8 cellular contexts compared by ENCODE assay signal in the genomic region with DNA sequence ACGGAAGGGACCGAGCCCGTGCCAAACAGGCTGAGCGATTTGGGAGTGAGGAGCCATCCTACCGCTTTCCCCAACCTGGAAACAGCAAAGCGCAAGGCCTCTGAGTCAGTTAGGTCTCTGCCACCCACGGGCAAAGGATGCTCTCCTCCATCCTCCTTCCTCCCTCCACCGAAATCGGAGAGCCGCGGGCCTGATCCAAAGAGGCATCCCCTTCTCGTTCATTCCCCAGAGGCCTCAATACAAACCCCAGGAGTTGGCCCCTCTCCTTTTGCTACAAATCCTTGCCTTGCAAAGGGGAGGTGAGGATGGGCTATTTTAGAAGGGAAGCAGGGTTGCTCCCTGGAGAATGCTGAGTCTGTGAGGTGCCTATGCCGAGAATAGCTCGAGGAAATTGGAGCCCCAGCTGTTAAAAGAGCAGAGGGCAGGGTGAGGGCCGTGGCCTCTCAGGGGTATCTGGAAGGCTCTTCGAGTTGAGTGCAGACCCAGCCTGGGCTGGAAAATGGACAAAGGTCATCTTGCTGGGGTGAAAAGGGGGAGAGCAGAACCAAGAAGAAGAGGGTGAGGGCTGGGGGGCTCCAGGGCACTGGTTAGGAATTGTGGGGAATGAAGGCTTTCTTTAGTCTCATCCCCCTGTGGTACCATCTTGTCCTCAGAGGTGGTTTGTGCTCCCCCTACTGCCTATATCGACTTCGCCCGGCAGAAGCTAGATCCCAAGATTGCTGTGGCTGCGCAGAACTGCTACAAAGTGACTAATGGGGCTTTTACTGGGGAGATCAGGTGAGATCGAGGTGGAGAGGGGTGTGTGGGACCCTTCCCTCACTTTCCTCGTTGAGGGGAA. TPM values are rescaled to one million over a fixed set of nuclear protein-coding genes. Genes with fewer than 3 reads are reported as not detected.
DNase-seq lines count a peak whose midpoint lies in the region; ATAC-seq, FAIRE-seq and TF ChIP-seq lines count a peak whose summit lies in the region.

No MANE protein-coding gene starts in this region.

- TF ChIP-seq CTCF in A549 (IDR thresholded peaks at IDR 0.05) (no peak), WERI-Rb-1 (IDR thresholded peaks at IDR 0.05; ENCODE audit: low read depth, low read length) (peak; percentile 29; the same call in 1 of the 2 replicates), psoas muscle (IDR thresholded peaks at IDR 0.05) (no peak), GM13977 (IDR thresholded peaks at IDR 0.05; ENCODE audit: extremely low read depth, insufficient read depth, missing control alignments) (no peak)

- FAIRE-seq in A549 (lab: Jason Lieb, UNC) (no peak), GM12891 (lab: Jason Lieb, UNC) (peak; percentile 87)

- POLR2A ChIA-PET in A549 (lab: Yijun Ruan, JAX) = interaction anchor here (0.5 to 6.0 kb wide), 15 partner anchors 10 to 179 kb away, joined by 4 to 105 read pairs (median 9); a partner anchor contains a TSS

- H3K27me3 ChIP-seq in WERI-Rb-1 (ENCODE audit: insufficient read depth, low read depth, severe bottlenecking) (no peaks in the 10 kb centered on the region), psoas muscle (ENCODE audit: insufficient read depth in 3 of 3, low read length in 2 of 3) (no peaks in the 10 kb centered on the region)

- TF ChIP-seq EP300 in A549 (IDR thresholded peaks at IDR 0.05) = no peak

- intact Hi-C loops in psoas muscle (cut with DNase I) = loop anchor here in 1 of 2 donors (5.0 to 10.0 kb wide), 2 partner anchors 69 to 246 kb away; no protein-coding TSS in a partner anchor

- TF ChIP-seq POLR2A in A549 (IDR thresholded peaks at IDR 0.05; ENCODE audit: low read length) (no peak; the same call in 1 of the 2 replicates), GM12891 (IDR thresholded peaks at IDR 0.05; ENCODE audit: low read depth, low read length) (no peak)

- H3K9me3 ChIP-seq in A549 (no peaks in the 10 kb centered on the region), WERI-Rb-1 (ENCODE audit: severe bottlenecking) (no peaks in the 10 kb centered on the region), psoas muscle (no peaks in the 10 kb centered on the region)

- peaks cover 42% of the 10 kb centered on the region for H3K4me1 ChIP-seq in A549
- H3K4me1 ChIP-seq in psoas muscle = peaks cover 35% of the 10 kb centered on the region

- ATAC-seq in A549 (no peak), psoas muscle (peak in 3 of 4 donors; percentile 12 to 23 (median 13)), HG03571 (IDR thresholded peaks at IDR 0.05; ENCODE audit: unreplicated experiment) (no peak)

- TF ChIP-seq RAD21 in A549 (conservative IDR thresholded peaks at IDR 0.05 in 1 of 2, IDR thresholded peaks at IDR 0.05 in 1 of 2) = no peak

- 2% methylated on average over 22 of the region's 22 CpGs for WGBS in A549 (ENCODE audit: missing lambda C conversion rate)
- 8 to 11% (median 9%) methylated on average over 22 of the region's 22 CpGs for WGBS in psoas muscle, 3 donors

- H3K27ac ChIP-seq in A549 (peak overlapping the region; percentile 97 to 99), WERI-Rb-1 (peak overlapping the region; percentile 97), psoas muscle (peak overlapping the region; percentile 97)

- in situ Hi-C loops in G401 (cut with HindIII; ENCODE audit: low sequenced_read_pairs) (no loop called here), GM13977 (cut with MboI; ENCODE audit: low pct_unique_long_range_greater_than_20kb, low sequenced_read_pairs, unreplicated experiment) (no loop called here)

- DNase-seq in A549 (ENCODE audit: low read depth in 1 of 2, low spot score in 1 of 2) = no peak
- DNase-seq in GM12891 (ENCODE audit: insufficient read length, low spot score) = no peak
- no peak for DNase-seq in WERI-Rb-1
- peak; percentile 25 for DNase-seq in fibroblast of peridontal ligament (ENCODE audit: extremely low read depth)
- no peak for DNase-seq in psoas muscle
- no peak for DNase-seq in G401 (ENCODE audit: low spot score)
- DNase-seq in GM13977 (ENCODE audit: low spot score) = no peak

- H3K4me2 ChIP-seq in A549 = peak overlapping the region; percentile 100

- CTCF ChIA-PET in A549 (lab: Yijun Ruan, JAX) = interaction anchor here (0.6 to 17.9 kb wide), 24 partner anchors 10 to 545 kb away, joined by 3 to 399 read pairs (median 6); a partner anchor contains a TSS

- peaks cover 74% of the 10 kb centered on the region for H3K36me3 ChIP-seq in WERI-Rb-1
- H3K36me3 ChIP-seq in psoas muscle (ENCODE audit: insufficient read depth in 1 of 2, low read depth in 1 of 2) = peaks cover 6 to 59% of the 10 kb centered on the region in 2 donors

- H3K4me3 ChIP-seq in A549 (peak overlapping the region; percentile 100), WERI-Rb-1 (ENCODE audit: low read depth, low read length) (peak overlapping the region; percentile 92), psoas muscle (peak overlapping the region; percentile 94)

TF ChIP-seq in GM12891, 5 proteins besides CTCF, POLR2A, EP300 and RAD21:
- TF ChIP-seq PAX5 (IDR thresholded peaks at IDR 0.05; ENCODE audit: insufficient read depth, low read length, severe bottlenecking) = no peak
- no peak for TF ChIP-seq POU2F2 (IDR thresholded peaks at IDR 0.05; ENCODE audit: low read depth, low read length)
- TF ChIP-seq SPI1 (IDR thresholded peaks at IDR 0.05; ENCODE audit: low read depth, low read length) = no peak
- TF ChIP-seq TAF1 (IDR thresholded peaks at IDR 0.05; ENCODE audit: low read depth, low read length) = no peak
- no peak for TF ChIP-seq POLR2AphosphoS5 (IDR thresholded peaks at IDR 0.05; ENCODE audit: low read depth, low read length)
TF ChIP-seq in GM12891: peak in this region for 0.

RNA-seq across cellular contexts. Expression of a gene that starts 1.1 kb away (rescaled TPM):
- 1,913 and 2,511 TPM in 2 replicates for polyA plus RNA-seq in A549 (2011; rRNA removed)
- 2,740 and 2,946 TPM in 2 replicates for polyA plus RNA-seq in A549 (2012; cell fraction: cytosol; rRNA removed)
- polyA plus RNA-seq in A549 (2012; cell fraction: nucleus; rRNA removed) = 1,813 and 1,843 TPM in 2 replicates
- 1,221 to 1,293 TPM (median 1,253 TPM) in 3 replicates for polyA plus RNA-seq in A549 (2017; fragmentation: RNase III; extraction: RNeasy Plus Mini Kit Qiagen cat#74134 plus additional on column Dnase treatment)
- 2,693 and 3,241 TPM in 2 replicates for polyA minus RNA-seq in A549 (2011; rRNA and poly(A)+ RNA removed)
- polyA plus RNA-seq in GM12891 (2012; ENCODE audit: low read depth, missing spikeins) = 1,232 TPM
- 100 to 1,000 TPM; 537 to 822 (median 624) TPM for total RNA-seq in psoas muscle
- polyA plus RNA-seq in psoas muscle = 100 to 1,000 TPM; 588 to 952 (median 847) TPM
- total RNA-seq in G401 (2014; rRNA removed; shearing (Covaris generic)) = 1,506 and 1,683 TPM in 2 replicates

RNA-seq across cellular contexts. Expression of a gene that starts 4.7 kb away (rescaled TPM):
- polyA plus RNA-seq in A549 (2011; rRNA removed) (15.3 and 16.8 TPM in 2 replicates), A549 (2017; fragmentation: RNase III; extraction: RNeasy Plus Mini Kit Qiagen cat#74134 plus additional on column Dnase treatment) (20.8 to 22.1 TPM (median 21.8 TPM) in 3 replicates), psoas muscle (10 to 100 TPM in 1 of 3 donors, 1 to 10 TPM in 2; 4.3 to 10.2 (median 6.7) TPM)
- 42.8 and 51.9 TPM in 2 replicates for polyA plus RNA-seq in A549 (2012; cell fraction: cytosol; rRNA removed)
- 44.4 and 50.4 TPM in 2 replicates for polyA plus RNA-seq in A549 (2012; cell fraction: nucleus; rRNA removed)
- 8.9 and 9.8 TPM in 2 replicates for polyA minus RNA-seq in A549 (2011; rRNA and poly(A)+ RNA removed)
- polyA plus RNA-seq in GM12891 (2012; ENCODE audit: low read depth, missing spikeins) = 3.4 TPM
- total RNA-seq in psoas muscle = 1 to 10 TPM; 2.4 to 4.5 (median 3.2) TPM
- total RNA-seq in G401 (2014; rRNA removed; shearing (Covaris generic)) = 30.6 and 38.3 TPM in 2 replicates

RNA-seq across cellular contexts. Expression of a gene that starts 16.5 kb away (rescaled TPM):
- polyA plus RNA-seq in A549 (2011; rRNA removed) (58.6 and 64.5 TPM in 2 replicates), A549 (2017; fragmentation: RNase III; extraction: RNeasy Plus Mini Kit Qiagen cat#74134 plus additional on column Dnase treatment) (75.3 to 78.2 TPM (median 76.9 TPM) in 3 replicates), psoas muscle (10 to 100 TPM; 43.1 to 85.1 (median 49.5) TPM)
- polyA plus RNA-seq in A549 (2012; cell fraction: cytosol; rRNA removed) = 101 and 110 TPM in 2 replicates
- polyA plus RNA-seq in A549 (2012; cell fraction: nucleus; rRNA removed) = 224 and 245 TPM in 2 replicates
- 155 and 161 TPM in 2 replicates for polyA minus RNA-seq in A549 (2011; rRNA and poly(A)+ RNA removed)
- 53.3 TPM for polyA plus RNA-seq in GM12891 (2012; ENCODE audit: low read depth, missing spikeins)
- total RNA-seq in psoas muscle = 100 to 1,000 TPM in 3 of 4 donors, 10 to 100 TPM in 1; 98.1 to 127 (median 112) TPM
- 137 and 156 TPM in 2 replicates for total RNA-seq in G401 (2014; rRNA removed; shearing (Covaris generic))

RNA-seq across cellular contexts. Expression of a gene that starts 17.3 kb away (rescaled TPM):
- polyA plus RNA-seq in A549 (2011; rRNA removed) (51.5 and 57.5 TPM in 2 replicates), A549 (2017; fragmentation: RNase III; extraction: RNeasy Plus Mini Kit Qiagen cat#74134 plus additional on column Dnase treatment) (79.6 to 92.0 TPM (median 80.2 TPM) in 3 replicates), psoas muscle (1 to 10 TPM in 1 of 3 donors, under 1 TPM in 2; 0.21 to 3.3 (median 0.56) TPM)
- polyA plus RNA-seq in A549 (2012; cell fraction: cytosol; rRNA removed) = 126 and 149 TPM in 2 replicates
- polyA plus RNA-seq in A549 (2012; cell fraction: nucleus; rRNA removed) = 334 and 410 TPM in 2 replicates
- polyA minus RNA-seq in A549 (2011; rRNA and poly(A)+ RNA removed) = 39.1 and 46.1 TPM in 2 replicates
- 45.0 TPM for polyA plus RNA-seq in GM12891 (2012; ENCODE audit: low read depth, missing spikeins)
- 1 to 10 TPM in 1 of 4 donors, under 1 TPM in 2, not detected in 1; 0.79 to 1.1 (median 0.92) TPM for total RNA-seq in psoas muscle
- total RNA-seq in G401 (2014; rRNA removed; shearing (Covaris generic)) = 84.2 and 103 TPM in 2 replicates

RNA-seq across cellular contexts. Expression of a gene that starts 27.7 kb away (rescaled TPM):
- polyA plus RNA-seq in A549 (2011; rRNA removed) = 0.94 and 1.1 TPM in 2 replicates
- 3.0 and 3.2 TPM in 2 replicates for polyA plus RNA-seq in A549 (2012; cell fraction: cytosol; rRNA removed)
- polyA plus RNA-seq in A549 (2012; cell fraction: nucleus; rRNA removed) = 23.6 and 24.8 TPM in 2 replicates
- polyA plus RNA-seq in A549 (2017; fragmentation: RNase III; extraction: RNeasy Plus Mini Kit Qiagen cat#74134 plus additional on column Dnase treatment) = 2.3 to 3.7 TPM (median 2.7 TPM) in 3 replicates
- polyA minus RNA-seq in A549 (2011; rRNA and poly(A)+ RNA removed) = 0.54 and 1.2 TPM in 2 replicates
- polyA plus RNA-seq in GM12891 (2012; ENCODE audit: low read depth, missing spikeins) = 1.3 TPM
- under 1 TPM; 0.23 to 0.69 (median 0.33) TPM for total RNA-seq in psoas muscle
- polyA plus RNA-seq in psoas muscle = under 1 TPM; 0.13 to 0.60 (median 0.13) TPM
- 0.25 and 3.8 TPM in 2 replicates for total RNA-seq in G401 (2014; rRNA removed; shearing (Covaris generic))

Comparison
In these comparisons a context has a peak if more than half of its experiments do, and no peak if none do; other contexts are left out.
1. ATAC-seq: peak in psoas muscle (3 of 4); none in A549 (0 of 2) and HG03571 (single experiment).
2. Peak in every context shown above with its lines, with median percentiles within 50 percentile points of each other: H3K27ac ChIP-seq and H3K4me3 ChIP-seq.